11 cellular contexts compared by ENCODE assay signal in genomic region chr17:77349976-77350830, GRCh38.
DNase-seq lines count a peak whose midpoint lies in the region; TF ChIP-seq lines count a peak whose summit lies in the region.
"Had no signal": no experiment of that assay in that cellular context is flagged by ENCODE, and none has a peak within 500 bp of the region (broad histone marks: within the 10 kb centered on the region; RNA-seq: fewer than 3 reads in every experiment).

No MANE protein-coding gene starts in this region.

- H3K9me3 Mint-ChIP-seq in activated CD4-positive, alpha-beta memory T cell treated with anti-CD3 and anti-CD28 coated beads, Interleukin-2, amount 10 ng/mL, durations not matched to agents 7 days and 5 days = no peaks in the 10 kb centered on the region

- DNase-seq in Kasumi-1 (lab: John Stamatoyannopoulos, UW) = peak; percentile 43 to 57
- peak; percentile 82 for DNase-seq in fibroblast of pulmonary artery (ENCODE audit: low read depth)
- DNase-seq in activated CD4-positive, alpha-beta memory T cell treated with anti-CD3 and anti-CD28 coated beads, Interleukin-2, amount 10 ng/mL, durations not matched to agents 7 days and 5 days = no peak
- DNase-seq in prostate gland (ENCODE audit: low spot score) = no peak
- no peak for DNase-seq in glomerular visceral epithelial cell (ENCODE audit: extremely low spot score)
- no peak for DNase-seq in GM19238 (ENCODE audit: insufficient read length, low spot score)
- DNase-seq: midbrain; SJCRH30; stimulated activated CD4-positive, alpha-beta T cell treated with anti-CD3 and anti-CD28 coated beads, Interleukin-2, amount 100 ng/mL, for 48 hours had no signal

- H3K27ac ChIP-seq in BLaER1 treated with 17β-estradiol and CSF1 and Interleukin-3, amounts not matched to agents 10 nM and 100 nM = no peak overlapping the region
- H3K27ac ChIP-seq in muscle layer of duodenum (ENCODE audit: low read length) (peak overlapping the region; percentile 31), prostate gland (peak overlapping the region in 1 of 2 donors; percentile 8)
- H3K27ac ChIP-seq: SJCRH30 had no signal

- H3K9me3 ChIP-seq in BLaER1 treated with 17β-estradiol and CSF1 and Interleukin-3, amounts not matched to agents 10 nM and 100 nM (replicated peaks in 1 of 11) = no peaks in the 10 kb centered on the region
- H3K9me3 ChIP-seq in muscle layer of duodenum (ENCODE audit: control insufficient read depth in 1 of 2, low read length in 2 of 2) (no peaks in the 10 kb centered on the region), prostate gland (no peaks in the 10 kb centered on the region)

- H3K36me3 ChIP-seq in BLaER1 treated with 17β-estradiol and CSF1 and Interleukin-3, amounts not matched to agents 10 nM and 100 nM = 0 out of 22 replicates have a peak, but pooled peaks cover 0 to 4% (median 0%) of the 10 kb centered on the region in 11 experiments
- no peaks in the 10 kb centered on the region for H3K36me3 ChIP-seq in muscle layer of duodenum (ENCODE audit: control insufficient read depth in 1 of 2, insufficient read depth in 2 of 2, low read length in 2 of 2)
- no peaks in the 10 kb centered on the region for H3K36me3 ChIP-seq in prostate gland
- H3K36me3 ChIP-seq: SJCRH30 had no signal

- no peaks in the 10 kb centered on the region for H3K27me3 ChIP-seq in BLaER1 treated with 17β-estradiol and CSF1 and Interleukin-3, amounts not matched to agents 10 nM and 100 nM
- H3K27me3 ChIP-seq in muscle layer of duodenum (ENCODE audit: low read depth, low read length) = no peaks in the 10 kb centered on the region
- no peaks in the 10 kb centered on the region for H3K27me3 ChIP-seq in prostate gland (replicated peaks; ENCODE audit: insufficient read depth)
- H3K27me3 ChIP-seq: SJCRH30 had no signal

- peaks cover 9 to 34% (median 28%) of the 10 kb centered on the region in 10 experiments for H3K4me1 ChIP-seq in BLaER1 treated with 17β-estradiol and CSF1 and Interleukin-3, amounts not matched to agents 10 nM and 100 nM
- peaks cover 21 to 22% of the 10 kb centered on the region in 2 donors for H3K4me1 ChIP-seq in muscle layer of duodenum (ENCODE audit: control insufficient read depth in 1 of 2, insufficient read depth in 2 of 2, low read length in 2 of 2)
- no peaks in the 10 kb centered on the region for H3K4me1 ChIP-seq in prostate gland (replicated peaks)

- TF ChIP-seq CTCF in fibroblast of pulmonary artery (IDR thresholded peaks at IDR 0.05; ENCODE audit: low read length, missing control alignments) (no peak), prostate gland (IDR thresholded peaks at IDR 0.05) (no peak)

- H3K27me3 Mint-ChIP-seq in activated CD4-positive, alpha-beta memory T cell treated with anti-CD3 and anti-CD28 coated beads, Interleukin-2, amount 10 ng/mL, durations not matched to agents 7 days and 5 days = no peaks in the 10 kb centered on the region

- 50% methylated on average over 12 of the region's 12 CpGs for WGBS in prostate gland

- H3K27ac Mint-ChIP-seq in activated CD4-positive, alpha-beta memory T cell treated with anti-CD3 and anti-CD28 coated beads, Interleukin-2, amount 10 ng/mL, durations not matched to agents 7 days and 5 days = no peak overlapping the region

- peaks cover 0 to 98% (median 0%) of the 10 kb centered on the region in 11 experiments; a peak in 7 of 22 replicates for H4K20me1 ChIP-seq in BLaER1 treated with 17β-estradiol and CSF1 and Interleukin-3, amounts not matched to agents 10 nM and 100 nM

- POLR2A ChIA-PET in activated CD4-positive, alpha-beta memory T cell treated with anti-CD3 and anti-CD28 coated beads, Interleukin-2, amount 10 ng/mL, durations not matched to agents 7 days and 5 days (lab: Charles Lee) = no interaction called here

- H3K9ac ChIP-seq in BLaER1 treated with 17β-estradiol and CSF1 and Interleukin-3, amounts not matched to agents 10 nM and 100 nM = peak overlapping the region in 1 of 11 experiments; percentile 24; a peak in 1 of 22 replicates

- H3K4me3 ChIP-seq in BLaER1 treated with 17β-estradiol and CSF1 and Interleukin-3, amounts not matched to agents 10 nM and 100 nM = no peak overlapping the region
- H3K4me3 ChIP-seq in fibroblast of pulmonary artery (replicated peaks; ENCODE audit: low read depth, low read length) (no peak overlapping the region), muscle layer of duodenum (ENCODE audit: low read depth in 1 of 2, low read length in 2 of 2) (no peak overlapping the region), prostate gland (no peak overlapping the region)
- H3K4me3 ChIP-seq: SJCRH30 had no signal

- intact Hi-C loops in prostate gland (cut with DNase I) = no loop called here

- H3K4me3 Mint-ChIP-seq in activated CD4-positive, alpha-beta memory T cell treated with anti-CD3 and anti-CD28 coated beads, Interleukin-2, amount 10 ng/mL, durations not matched to agents 7 days and 5 days = no peak overlapping the region

- peak overlapping the region in 8 of 11 experiments; percentile 5 to 50 (median 14); a peak in 7 of 22 replicates for H3K4me2 ChIP-seq in BLaER1 treated with 17β-estradiol and CSF1 and Interleukin-3, amounts not matched to agents 10 nM and 100 nM

- CTCF ChIA-PET in activated CD4-positive, alpha-beta memory T cell treated with anti-CD3 and anti-CD28 coated beads, Interleukin-2, amount 10 ng/mL, durations not matched to agents 7 days and 5 days (lab: Charles Lee) = no interaction called here

- TF ChIP-seq POLR2A in prostate gland (IDR thresholded peaks at IDR 0.05) = no peak

- peaks cover 3% of the 10 kb centered on the region for H3K36me3 Mint-ChIP-seq in activated CD4-positive, alpha-beta memory T cell treated with anti-CD3 and anti-CD28 coated beads, Interleukin-2, amount 10 ng/mL, durations not matched to agents 7 days and 5 days (ENCODE audit: low read depth)

- H3K4me1 Mint-ChIP-seq in activated CD4-positive, alpha-beta memory T cell treated with anti-CD3 and anti-CD28 coated beads, Interleukin-2, amount 10 ng/mL, durations not matched to agents 7 days and 5 days = peaks cover 26% of the 10 kb centered on the region

Comparison
In these comparisons a context has a peak if more than half of its experiments do, and no peak if none do; other contexts are left out.
1. DNase-seq: peak in Kasumi-1 (2 of 2) and fibroblast of pulmonary artery (single experiment); none in activated CD4-positive, alpha-beta memory T cell treated with anti-CD3 and anti-CD28 coated beads, Interleukin-2, amount 10 ng/mL, durations not matched to agents 7 days and 5 days (single experiment), prostate gland (single experiment), glomerular visceral epithelial cell (single experiment) and GM19238 (single experiment).